In the genomic region with DNA sequence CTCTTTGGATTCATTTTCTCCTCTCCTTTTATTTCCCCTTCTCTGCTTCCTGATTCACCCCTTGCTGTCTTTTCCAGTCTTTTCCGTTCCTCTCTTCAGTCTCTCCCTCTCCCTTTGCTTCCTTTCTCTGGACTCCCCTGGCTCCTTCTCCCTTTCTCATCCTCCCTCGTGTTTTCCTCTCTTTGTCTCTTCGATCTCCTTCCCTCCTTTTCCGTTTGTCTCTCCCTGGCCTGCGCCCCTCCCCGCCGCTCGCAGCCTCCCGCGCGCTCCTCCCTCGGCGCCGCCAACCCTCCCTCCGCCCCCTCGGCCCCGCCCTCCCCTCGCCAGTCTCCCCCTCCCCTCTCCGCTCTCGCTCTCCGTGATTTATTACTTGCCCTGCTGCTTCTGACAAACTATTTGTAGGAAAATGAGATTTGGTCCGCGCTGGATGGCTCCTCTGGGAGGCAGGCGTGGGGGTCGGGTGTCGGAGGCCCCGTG, we compare ENCODE assay signal across 8 cellular contexts. TPM values are rescaled to one million over a fixed set of nuclear protein-coding genes. Genes with fewer than 3 reads are reported as not detected.
DNase-seq lines count a peak whose midpoint lies in the region; ATAC-seq and TF ChIP-seq lines count a peak whose summit lies in the region.

No MANE protein-coding gene starts in this region.

- peaks cover 17% of the 10 kb centered on the region for H3K4me1 Mint-ChIP-seq in endodermal cell

- H3K36me3 Mint-ChIP-seq in endodermal cell (ENCODE audit: low read depth): no peaks in the 10 kb centered on the region

- ATAC-seq in mucosa of descending colon (peak; percentile 86), GM18909 (IDR thresholded peaks at IDR 0.05; ENCODE audit: poor library complexity, unreplicated experiment) (no peak)

- H3K9me3 ChIP-seq in endodermal cell (ENCODE audit: control insufficient read depth, low read length): no peaks in the 10 kb centered on the region
- H3K9me3 ChIP-seq in mucosa of descending colon: no peaks in the 10 kb centered on the region

- peaks cover 64% of the 10 kb centered on the region for H3K27me3 Mint-ChIP-seq in endodermal cell (ENCODE audit: insufficient read depth)

- H3K27ac ChIP-seq in endodermal cell (ENCODE audit: low read depth, low read length): peak overlapping the region; percentile 60

- no peak overlapping the region for H3K27ac Mint-ChIP-seq in endodermal cell

- peak overlapping the region; percentile 64 for H3K4me3 Mint-ChIP-seq in endodermal cell

- H3K4me3 ChIP-seq in endodermal cell (ENCODE audit: low read length): peak overlapping the region; percentile 73
- H3K4me3 ChIP-seq in mucosa of descending colon: no peak overlapping the region

- intact Hi-C loops in mucosa of descending colon (cut with DNase I, micrococcal nuclease): no loop called here

- peak overlapping the region; percentile 11 for H3K9ac ChIP-seq in endodermal cell (ENCODE audit: extremely low read depth, low read length, poor library complexity, severe bottlenecking)

- TF ChIP-seq CTCF in endodermal cell (conservative IDR thresholded peaks at IDR 0.05) (no peak), mucosa of descending colon (IDR thresholded peaks at IDR 0.05) (no peak)

- peaks cover 4% of the 10 kb centered on the region for H3K9me3 Mint-ChIP-seq in endodermal cell

- no peaks in the 10 kb centered on the region for H3K36me3 ChIP-seq in endodermal cell (ENCODE audit: control insufficient read depth, insufficient read depth, low read length)
- H3K36me3 ChIP-seq in mucosa of descending colon (ENCODE audit: low read depth): no peaks in the 10 kb centered on the region

- H3K27me3 ChIP-seq in endodermal cell (ENCODE audit: control insufficient read depth, insufficient read depth, low read length, poor library complexity, severe bottlenecking): peaks cover 44% of the 10 kb centered on the region

- H3K4me1 ChIP-seq in endodermal cell (ENCODE audit: control insufficient read depth, insufficient read depth, low read length): no peaks in the 10 kb centered on the region
- no peaks in the 10 kb centered on the region for H3K4me1 ChIP-seq in mucosa of descending colon (ENCODE audit: low read depth)

- DNase-seq in SIG-M5 treated with dmso at 0.1 percent for 504 hours (lab: John Stamatoyannopoulos, UW; ENCODE audit: unreplicated experiment) (peak; percentile 27), SIG-M5 (lab: John Stamatoyannopoulos, UW) (no peak), NCI-H345 treated with DMSO at 0.1 percent for 48 hours (lab: John Stamatoyannopoulos, UW; ENCODE audit: unreplicated experiment) (peak; percentile 13), endodermal cell (peak; percentile 88), mucosa of descending colon (peak in 2 of 3 donors; percentile 64 to 72)
- DNase-seq in activated CD4-positive, alpha-beta T cell treated with anti-CD3 and anti-CD28 coated beads, Interleukin-2, amount 50 U/mL, for 4 hours: peak; percentile 42 to 44
- DNase-seq in stimulated activated CD8-positive, alpha-beta memory T cell treated with anti-CD3 and anti-CD28 coated beads, Interleukin-7, amount 100 ng/mL, for 4 hours (ENCODE audit: low read depth in 2 of 2): peak; percentile 1 to 23

- 0 to 1% methylated on average over 2 to 21 of the region's 27 CpGs for WGBS in endodermal cell (ENCODE audit: insufficient coverage in 1 of 2, insufficient read length in 1 of 2), 2 experiments

RNA-seq across cellular contexts. Expression of gene PAX8, which starts 46.0 kb away (rescaled TPM):
- total RNA-seq in endodermal cell (under 1 TPM; 0.09 to 0.11 TPM), mucosa of descending colon (1 to 10 TPM in 2 of 3 donors, under 1 TPM in 1; 0.82 to 6.2 (median 4.8) TPM)
- polyA plus RNA-seq in endodermal cell (2013, experiment 1 of 2): 5.7 TPM
- 6.3 TPM for polyA plus RNA-seq in endodermal cell (2013, experiment 2 of 2)
